8 cellular contexts compared by ENCODE assay signal in the genomic region with DNA sequence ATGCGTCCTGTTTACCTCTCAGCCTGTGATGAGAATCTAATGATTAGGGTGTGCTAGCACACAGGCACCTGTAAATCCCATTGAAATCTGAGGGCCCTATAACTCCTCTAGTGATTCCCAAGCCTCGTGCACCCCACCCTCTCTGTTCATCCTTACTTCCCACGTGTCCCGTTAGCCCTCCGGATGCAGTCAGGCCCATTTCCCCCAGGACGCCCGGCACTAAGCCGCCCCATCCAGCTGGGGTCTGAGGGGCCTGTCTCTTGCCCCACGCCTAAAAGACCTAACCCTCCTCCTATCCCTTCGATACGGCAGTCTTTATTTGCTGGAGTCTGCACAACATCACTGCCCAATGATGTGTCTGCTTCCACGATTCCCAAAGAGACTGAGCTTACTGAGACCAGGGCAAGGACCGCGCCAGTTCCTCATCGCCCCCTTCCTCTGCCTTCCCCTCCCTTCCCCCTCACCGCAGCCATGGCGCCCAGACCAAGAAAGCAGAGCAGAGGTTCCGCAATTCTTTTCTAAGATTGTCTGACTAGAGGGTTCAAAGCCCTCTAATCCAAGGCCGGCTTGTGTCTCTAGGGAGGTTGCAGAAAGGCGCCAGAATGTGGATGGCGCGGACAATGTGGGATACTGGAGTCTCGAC. TPM values are rescaled to one million over a fixed set of nuclear protein-coding genes. Genes with fewer than 3 reads are reported as not detected.
A peak's percentile ranks its signal among the peaks of the same experiment; 100 is the strongest.
DNase-seq lines count a peak whose midpoint lies in the region; ATAC-seq and TF ChIP-seq lines count a peak whose summit lies in the region.

No MANE protein-coding gene starts in this region.

- H3K9me3 ChIP-seq in RWPE2 (ENCODE audit: severe bottlenecking) (no peaks in the 10 kb centered on the region), esophagus muscularis mucosa (no peaks in the 10 kb centered on the region), neuron (ENCODE audit: low read length) (no peaks in the 10 kb centered on the region)

- peak overlapping the region; percentile 26 for H2AFZ ChIP-seq in neuron (ENCODE audit: low read depth, low read length)

- H3K4me3 ChIP-seq in RWPE2 (ENCODE audit: severe bottlenecking) = peak overlapping the region; percentile 54
- peak overlapping the region; percentile 59 to 68 (median 62) for H3K4me3 ChIP-seq in esophagus muscularis mucosa
- H3K4me3 ChIP-seq in neuron (ENCODE audit: low read length) = peak overlapping the region; percentile 100

- intact Hi-C loops in esophagus muscularis mucosa (cut with DNase I) = no loop called here

- H3K36me3 ChIP-seq in RWPE2 (ENCODE audit: low read depth) (peaks cover 31% of the 10 kb centered on the region), esophagus muscularis mucosa (no peaks in the 10 kb centered on the region), neuron (ENCODE audit: insufficient read depth, low read length) (peaks cover 10% of the 10 kb centered on the region)

- WGBS in esophagus muscularis mucosa = 22% methylated on average over 19 of the region's 23 CpGs

- TF ChIP-seq CTCF in RWPE2 (IDR thresholded peaks at IDR 0.05; ENCODE audit: poor library complexity, severe bottlenecking) (no peak), esophagus muscularis mucosa (IDR thresholded peaks at IDR 0.05) (no peak)

- no peaks in the 10 kb centered on the region for H3K27me3 ChIP-seq in RWPE2 (ENCODE audit: insufficient read depth, poor library complexity, severe bottlenecking)
- no peaks in the 10 kb centered on the region for H3K27me3 ChIP-seq in esophagus muscularis mucosa
- no peaks in the 10 kb centered on the region for H3K27me3 ChIP-seq in neuron (ENCODE audit: insufficient read depth, low read length)

- no peak for TF ChIP-seq EP300 in esophagus muscularis mucosa (IDR thresholded peaks at IDR 0.05)

- ATAC-seq in HG02884 (IDR thresholded peaks at IDR 0.05; ENCODE audit: unreplicated experiment) (peak; percentile 1), RWPE2 (ENCODE audit: low read depth) (no peak)

- H3K27ac ChIP-seq in RWPE2 (ENCODE audit: poor library complexity, severe bottlenecking) (peak overlapping the region; percentile 76), esophagus muscularis mucosa (replicated peaks in 1 of 4) (peak overlapping the region; percentile 77 to 91 (median 86))

- DNase-seq in DMS153 treated with DMSO at 0.1 percent for 48 hours (lab: John Stamatoyannopoulos, UW; ENCODE audit: unreplicated experiment) = peak; percentile 48
- no peak for DNase-seq in DMS153 (lab: John Stamatoyannopoulos, UW)
- no peak for DNase-seq in RWPE2 (ENCODE audit: low spot score)
- no peak for DNase-seq in esophagus muscularis mucosa (ENCODE audit: extremely low spot score)
- DNase-seq in NCI-H345 (lab: John Stamatoyannopoulos, UW) = no peak
- DNase-seq in activated CD4-positive, alpha-beta T cell treated with anti-CD3 and anti-CD28 coated beads, Interleukin-2, amount 50 U/mL, for 1 hour = no peak

- no peak for TF ChIP-seq POLR2A in esophagus muscularis mucosa (IDR thresholded peaks at IDR 0.05; ENCODE audit: low read depth)

- H3K4me1 ChIP-seq in RWPE2 (ENCODE audit: insufficient read depth, poor library complexity, severe bottlenecking) (peaks cover 11% of the 10 kb centered on the region), esophagus muscularis mucosa (peaks cover 18 to 55% (median 52%) of the 10 kb centered on the region in 4 donors), neuron (ENCODE audit: insufficient read depth, low read length) (peaks cover 38% of the 10 kb centered on the region)

RNA-seq across cellular contexts. Expression of gene FADS2, which starts 1.0 kb away (rescaled TPM):
- total RNA-seq in esophagus muscularis mucosa = 10 to 100 TPM; 15.9 to 32.8 (median 28.0) TPM

RNA-seq across cellular contexts. Expression of gene FADS1, which starts 10.2 kb away (rescaled TPM):
- total RNA-seq in esophagus muscularis mucosa = 10 to 100 TPM; 20.2 to 26.0 (median 23.8) TPM

RNA-seq across cellular contexts. Expression of gene FEN1, which starts 34.3 kb away (rescaled TPM):
- 10 to 100 TPM in 1 of 4 donors, 1 to 10 TPM in 3; 5.0 to 10.2 (median 7.5) TPM for total RNA-seq in esophagus muscularis mucosa

RNA-seq across cellular contexts. Expression of gene TMEM258, which starts 34.7 kb away (rescaled TPM):
- 10 to 100 TPM; 34.5 to 48.2 (median 43.8) TPM for total RNA-seq in esophagus muscularis mucosa
